In genomic region chr13:110600261-110600819, GRCh38 we compare ENCODE assay signal across 2 cellular contexts.
TF ChIP-seq lines count a peak whose summit lies in the region.

No MANE protein-coding gene starts in this region.

TF ChIP-seq in HEK293, 187 proteins besides CTCF, POLR2A, EP300 and RAD21:
- TF ChIP-seq FEZF1 (tag by site-specific recombination; IDR thresholded peaks at IDR 0.05) (peak; percentile 59), ZNF341 (tag by site-specific recombination; IDR thresholded peaks at IDR 0.05; ENCODE audit: low read depth) (peak; percentile 70), ZNF184 (tag by site-specific recombination; IDR thresholded peaks at IDR 0.05) (no peak), YY2 (tag by site-specific recombination; IDR thresholded peaks at IDR 0.05) (no peak)

TF ChIP-seq in HepG2, 621 proteins besides CTCF, POLR2A, EP300 and RAD21 (continues in another document):
- TF ChIP-seq NR0B2 (CRISPR knock-in tag; IDR thresholded peaks at IDR 0.05) (no peak), ZNF10 (CRISPR knock-in tag; IDR thresholded peaks at IDR 0.05; ENCODE audit: borderline replicate concordance, low read depth) (no peak), SALL1 (CRISPR knock-in tag; IDR thresholded peaks at IDR 0.05) (0 out of 2 replicates have a peak, but pooled peaks have one; percentile 29), GFI1 (CRISPR knock-in tag; IDR thresholded peaks at IDR 0.05; ENCODE audit: borderline replicate concordance) (no peak), ZFX (CRISPR knock-in tag; IDR thresholded peaks at IDR 0.05; ENCODE audit: low read depth) (no peak), PAXIP1 (CRISPR knock-in tag; conservative IDR thresholded peaks at IDR 0.05) (no peak), ZNF629 (CRISPR knock-in tag; conservative IDR thresholded peaks at IDR 0.05) (no peak), SP4 (CRISPR knock-in tag; IDR thresholded peaks at IDR 0.05) (no peak), ZBTB20 (CRISPR knock-in tag; IDR thresholded peaks at IDR 0.05; ENCODE audit: borderline replicate concordance, low read depth) (no peak), PRPF4 (IDR thresholded peaks at IDR 0.05; ENCODE audit: low read depth, low read length, poor library complexity, severe bottlenecking) (no peak), POLR2AphosphoS5 (IDR thresholded peaks at IDR 0.05; ENCODE audit: low read depth, low read length) (no peak), SRY (CRISPR knock-in tag; IDR thresholded peaks at IDR 0.05) (no peak), CAMTA2 (CRISPR knock-in tag; IDR thresholded peaks at IDR 0.05; ENCODE audit: borderline replicate concordance) (no peak), ZNF20 (CRISPR knock-in tag; IDR thresholded peaks at IDR 0.05) (no peak), CSRNP2 (CRISPR knock-in tag; conservative IDR thresholded peaks at IDR 0.05; ENCODE audit: low read depth) (no peak), KLF16 (CRISPR knock-in tag; IDR thresholded peaks at IDR 0.05) (no peak), TFDP2 (CRISPR knock-in tag; IDR thresholded peaks at IDR 0.05) (no peak), ZNF264 (CRISPR knock-in tag; IDR thresholded peaks at IDR 0.05) (peak; percentile 98), ZFP1 (CRISPR knock-in tag; IDR thresholded peaks at IDR 0.05) (no peak), RAD51 (IDR thresholded peaks at IDR 0.05; ENCODE audit: borderline replicate concordance) (no peak), SMAD3 (CRISPR knock-in tag; IDR thresholded peaks at IDR 0.05) (no peak), ZNF652 (CRISPR knock-in tag; IDR thresholded peaks at IDR 0.05; ENCODE audit: borderline replicate concordance, low read depth) (peak; percentile 86), MYNN (CRISPR knock-in tag; IDR thresholded peaks at IDR 0.05; ENCODE audit: low read depth) (no peak), HDAC1 (CRISPR knock-in tag; IDR thresholded peaks at IDR 0.05) (0 out of 2 replicates have a peak, but pooled peaks have one; percentile 24), ZNF414 (CRISPR knock-in tag; IDR thresholded peaks at IDR 0.05) (no peak), ZBTB21 (CRISPR knock-in tag; IDR thresholded peaks at IDR 0.05) (no peak), ZFP36L1 (CRISPR knock-in tag; IDR thresholded peaks at IDR 0.05) (no peak), ZNF431 (CRISPR knock-in tag; IDR thresholded peaks at IDR 0.05; ENCODE audit: borderline replicate concordance, low read depth) (no peak), GTF2F1 (IDR thresholded peaks at IDR 0.05; ENCODE audit: low read length) (no peak), PHF21A (CRISPR knock-in tag; IDR thresholded peaks at IDR 0.05) (0 out of 2 replicates have a peak, but pooled peaks have one; percentile 31), TEAD3 (CRISPR knock-in tag; optimal IDR thresholded peaks at IDR 0.05; ENCODE audit: borderline replicate concordance) (no peak), ZNF639 (CRISPR knock-in tag; conservative IDR thresholded peaks at IDR 0.05) (no peak), AHDC1 (CRISPR knock-in tag; IDR thresholded peaks at IDR 0.05; ENCODE audit: borderline replicate concordance) (no peak), E2F1 (CRISPR knock-in tag; IDR thresholded peaks at IDR 0.05) (no peak), PLRG1 (conservative IDR thresholded peaks at IDR 0.05) (no peak), HOXD1 (CRISPR knock-in tag; IDR thresholded peaks at IDR 0.05) (no peak), ZGPAT (CRISPR knock-in tag; IDR thresholded peaks at IDR 0.05) (no peak), ZNF451 (CRISPR knock-in tag; IDR thresholded peaks at IDR 0.05) (no peak), ZNF224 (CRISPR knock-in tag; IDR thresholded peaks at IDR 0.05) (no peak)
